In genomic region chr17:32558997-32559650, GRCh38 we compare ENCODE assay signal across 11 cellular contexts.
DNase-seq lines count a peak whose midpoint lies in the region; ATAC-seq and TF ChIP-seq lines count a peak whose summit lies in the region.
"Had no signal": no experiment of that assay in that cellular context is flagged by ENCODE, and none has a peak within 500 bp of the region (broad histone marks: within the 10 kb centered on the region; RNA-seq: fewer than 3 reads in every experiment).

No MANE protein-coding gene starts in this region.

- no peak for TF ChIP-seq POLR2A in GM18505 (IDR thresholded peaks at IDR 0.05; ENCODE audit: borderline replicate concordance, extremely low read depth, insufficient read depth, insufficient read length)

- H3K9ac ChIP-seq in endodermal cell (ENCODE audit: extremely low read depth, low read length, poor library complexity, severe bottlenecking): no peak overlapping the region

- no peaks in the 10 kb centered on the region for H3K27me3 Mint-ChIP-seq in endodermal cell (ENCODE audit: insufficient read depth)

- no peak overlapping the region for H3K4me3 Mint-ChIP-seq in endodermal cell

- no peak overlapping the region for H3K27ac Mint-ChIP-seq in endodermal cell

- TF ChIP-seq CTCF in endodermal cell (conservative IDR thresholded peaks at IDR 0.05) (no peak), right atrium auricular region (IDR thresholded peaks at IDR 0.05) (no peak)

- H3K4me3 ChIP-seq in endodermal cell (ENCODE audit: low read length): no peak overlapping the region
- no peak overlapping the region for H3K4me3 ChIP-seq in right atrium auricular region

- H3K36me3 Mint-ChIP-seq in endodermal cell (ENCODE audit: low read depth): peaks cover 4% of the 10 kb centered on the region

- DNase-seq in endodermal cell (peak; percentile 26), foreskin melanocyte (no peak), EL (no peak), right atrium auricular region (ENCODE audit: low spot score) (no peak), NCI-H2081 (lab: John Stamatoyannopoulos, UW) (no peak)
- DNase-seq: NCI-H2081 treated with DMSO at 0.1 percent for 48 hours; stimulated activated naive CD4-positive, alpha-beta T cell treated with Interleukin-2 at 50 U/mL for 16 hours had no signal

- H3K36me3 ChIP-seq in endodermal cell (ENCODE audit: control insufficient read depth, insufficient read depth, low read length) (no peaks in the 10 kb centered on the region), right atrium auricular region (no peaks in the 10 kb centered on the region)
- H3K36me3 ChIP-seq: neutrophil had no signal

- H3K27me3 ChIP-seq in endodermal cell (ENCODE audit: control insufficient read depth, insufficient read depth, low read length, poor library complexity, severe bottlenecking): no peaks in the 10 kb centered on the region
- H3K27me3 ChIP-seq in right atrium auricular region: no peaks in the 10 kb centered on the region

- no peaks in the 10 kb centered on the region for H3K9me3 ChIP-seq in endodermal cell (ENCODE audit: control insufficient read depth, low read length)
- no peaks in the 10 kb centered on the region for H3K9me3 ChIP-seq in right atrium auricular region
- H3K9me3 ChIP-seq: neutrophil had no signal

- H3K27ac ChIP-seq in endodermal cell (ENCODE audit: low read depth, low read length) (no peak overlapping the region), right atrium auricular region (no peak overlapping the region)
- H3K27ac ChIP-seq: neutrophil had no signal

- ATAC-seq in GM18505 (IDR thresholded peaks at IDR 0.05; ENCODE audit: unreplicated experiment) (peak; percentile 70), GM21390 (IDR thresholded peaks at IDR 0.05; ENCODE audit: unreplicated experiment) (peak; percentile 80), HG03442 (IDR thresholded peaks at IDR 0.05; ENCODE audit: unreplicated experiment) (peak; percentile 80)

- no peaks in the 10 kb centered on the region for H3K9me3 Mint-ChIP-seq in endodermal cell

- WGBS in endodermal cell (ENCODE audit: insufficient coverage in 1 of 2, insufficient read length in 1 of 2), 2 experiments: 86 to 89% methylated on average over 3 of the region's 4 CpGs

- peaks cover 2% of the 10 kb centered on the region for H3K4me1 Mint-ChIP-seq in endodermal cell

- H3K4me1 ChIP-seq in endodermal cell (ENCODE audit: control insufficient read depth, insufficient read depth, low read length): no peaks in the 10 kb centered on the region
- no peaks in the 10 kb centered on the region for H3K4me1 ChIP-seq in right atrium auricular region
